In the genomic region with DNA sequence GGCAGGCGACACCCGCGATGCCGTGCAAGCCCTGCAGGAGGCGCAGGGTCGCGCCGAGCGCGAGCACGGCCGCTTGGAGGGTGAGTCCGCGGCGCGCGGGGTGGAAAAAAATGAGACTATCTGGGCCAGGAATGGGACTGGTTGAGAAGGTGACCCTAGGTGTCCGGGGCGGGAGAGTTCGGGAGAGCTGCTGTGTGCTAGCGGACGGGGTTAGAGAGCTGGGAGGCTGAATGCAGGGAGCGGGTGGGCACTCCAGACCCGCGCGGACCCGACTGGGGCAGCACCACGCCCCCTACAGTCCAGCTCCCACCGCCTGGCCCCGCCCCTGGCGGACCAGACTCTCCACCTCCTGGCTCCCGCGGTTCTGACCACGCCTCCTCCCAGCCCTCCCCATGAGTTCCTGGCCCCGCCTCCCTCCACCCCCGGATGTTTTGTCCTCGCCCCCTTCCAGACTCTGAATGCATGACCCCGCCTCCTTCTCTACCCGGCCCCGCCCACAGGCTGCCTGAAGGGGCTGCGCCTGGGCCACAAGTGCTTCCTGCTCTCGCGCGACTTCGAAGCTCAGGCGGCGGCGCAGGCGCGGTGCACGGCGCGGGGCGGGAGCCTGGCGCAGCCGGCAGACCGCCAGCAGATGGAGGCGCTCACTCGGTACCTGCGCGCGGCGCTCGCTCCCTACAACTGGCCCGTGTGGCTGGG, we compare ENCODE assay signal across 8 cellular contexts. TPM values are rescaled to one million over a fixed set of nuclear protein-coding genes. Genes with fewer than 3 reads are reported as not detected.
DNase-seq lines count a peak whose midpoint lies in the region; ATAC-seq and TF ChIP-seq lines count a peak whose summit lies in the region.

No MANE protein-coding gene starts in this region.

- peak overlapping the region in 1 of 2 donors; percentile 72 for H3K9ac ChIP-seq in colonic mucosa (ENCODE audit: low read depth in 2 of 2, low read length in 2 of 2)

- ATAC-seq in GM18502 (IDR thresholded peaks at IDR 0.05; ENCODE audit: poor library complexity, unreplicated experiment) = peak; percentile 76
- ATAC-seq in HG03095 (IDR thresholded peaks at IDR 0.05; ENCODE audit: unreplicated experiment) = peak; percentile 60
- peak; percentile 96 for ATAC-seq in left colon

- H3K4me3 ChIP-seq in colonic mucosa = peak overlapping the region; percentile 51

- H3K36me3 ChIP-seq in colonic mucosa = no peaks in the 10 kb centered on the region

- H3K9me3 ChIP-seq in colonic mucosa = no peaks in the 10 kb centered on the region

- peak; percentile 69 for TF ChIP-seq CTCF in colonic mucosa (IDR thresholded peaks at IDR 0.05)

- DNase-seq in NCI-H2196 treated with DMSO at 0.1 percent for 48 hours (lab: John Stamatoyannopoulos, UW; ENCODE audit: unreplicated experiment) (peak; percentile 98), colonic mucosa (peak; percentile 100), left colon (peak; percentile 98 to 99), NCI-H128 (lab: John Stamatoyannopoulos, UW; ENCODE audit: unreplicated experiment) (no peak)
- peak; percentile 99 for DNase-seq in activated CD4-positive, alpha-beta T cell treated with anti-CD3 and anti-CD28 coated beads for 48 hours
- peak; percentile 70 to 96 (median 88) for DNase-seq in stimulated activated CD4-positive, alpha-beta T cell treated with anti-CD3 and anti-CD28 coated beads, Interleukin-1b, Interleukin-23, amount 100 ng/mL, for 24 hours (ENCODE audit: low read depth in 4 of 4, low spot score in 1 of 4)

- intact Hi-C loops in colonic mucosa (cut with DNase I) = no loop called here
- intact Hi-C loops in left colon (cut with DNase I, micrococcal nuclease) = no loop called here

- no peak overlapping the region for H3K27ac ChIP-seq in colonic mucosa

- no peaks in the 10 kb centered on the region for H3K4me1 ChIP-seq in colonic mucosa

- peaks cover 9% of the 10 kb centered on the region for H3K27me3 ChIP-seq in colonic mucosa

RNA-seq across cellular contexts. Expression of a gene that starts 1.5 kb away (rescaled TPM):
- total RNA-seq in colonic mucosa = 1 to 10 TPM; 4.5 to 5.1 TPM
- total RNA-seq in left colon = 1 to 10 TPM; 2.1 to 5.7 TPM

RNA-seq across cellular contexts. Expression of a gene that starts 5.1 kb away (rescaled TPM):
- total RNA-seq in colonic mucosa (under 1 TPM; 0.22 to 0.29 TPM), left colon (under 1 TPM; 0.21 to 0.36 TPM)

RNA-seq across cellular contexts. Expression of a gene that starts 45.6 kb away (rescaled TPM):
- not detected for total RNA-seq in colonic mucosa
- not detected for total RNA-seq in left colon
